ENCODE assay signal across 8 cellular contexts in genomic region chr1:108512239-108513071, GRCh38. TPM values are rescaled to one million over a fixed set of nuclear protein-coding genes. Genes with fewer than 3 reads are reported as not detected.
DNase-seq lines count a peak whose midpoint lies in the region; ATAC-seq and TF ChIP-seq lines count a peak whose summit lies in the region.

No MANE protein-coding gene starts in this region.

- no peak overlapping the region for H2AFZ ChIP-seq in GM23248

- H4K20me1 ChIP-seq in GM23248 (ENCODE audit: insufficient read depth) = no peaks in the 10 kb centered on the region

- in situ Hi-C loops in GM23248 (cut with MboI) = no loop called here

- no peaks in the 10 kb centered on the region for H3K79me2 ChIP-seq in GM23248 (ENCODE audit: insufficient read depth)

- H3K27ac ChIP-seq in GM23248 (no peak overlapping the region), lower lobe of right lung (no peak overlapping the region)

- no peaks in the 10 kb centered on the region for H3K4me1 ChIP-seq in GM23248 (ENCODE audit: insufficient read depth)
- no peaks in the 10 kb centered on the region for H3K4me1 ChIP-seq in lower lobe of right lung

- H3K4me3 ChIP-seq in BJ (ENCODE audit: low read depth, low read length) = no peak overlapping the region
- H3K4me3 ChIP-seq in GM23248 = no peak overlapping the region
- H3K4me3 ChIP-seq in lower lobe of right lung = no peak overlapping the region

- intact Hi-C loops in lower lobe of right lung (cut with DNase I) (loop anchor here (2.0 kb wide), 1 partner anchor 132 kb away; no protein-coding TSS in a partner anchor), posterior cingulate gyrus (cut with DNase I) (loop anchor here (1.0 to 10.0 kb wide), 3 partner anchors 60 to 372 kb away; no protein-coding TSS in a partner anchor)

- 72% methylated on average over 6 of the region's 6 CpGs for WGBS in GM23248 (ENCODE audit: low coverage in 1 of 2, low lambda C conversion rate in 2 of 2, missing lambda C conversion rate in 2 of 2), 2 experiments

- no peak overlapping the region for H3K9ac ChIP-seq in GM23248

- POLR2A ChIA-PET in BJ (lab: Charles Lee) = no interaction called here

- no peak overlapping the region for H3K4me2 ChIP-seq in GM23248 (ENCODE audit: unreplicated experiment)

- CTCF ChIA-PET in BJ (lab: Yijun Ruan, JAX) = interaction anchor here (0.5 to 8.7 kb wide), 17 partner anchors 9 to 436 kb away, joined by 3 to 149 read pairs (median 4); partner anchors contain the start of gene EEIG2

- H3K9me3 ChIP-seq in GM23248 (ENCODE audit: low read depth) (no peaks in the 10 kb centered on the region), lower lobe of right lung (no peaks in the 10 kb centered on the region)

- ATAC-seq in lower lobe of right lung = peak in 1 of 2 donors; percentile 61
- ATAC-seq in GM18861 (IDR thresholded peaks at IDR 0.05; ENCODE audit: unreplicated experiment) = no peak

- peak; percentile 77 for TF ChIP-seq CTCF in BJ (IDR thresholded peaks at IDR 0.05; ENCODE audit: insufficient read depth, low read depth, low read length)
- peak; percentile 88 for TF ChIP-seq CTCF in lower lobe of right lung (IDR thresholded peaks at IDR 0.05)

- H3K27me3 ChIP-seq in BJ (ENCODE audit: control insufficient read depth, insufficient read depth, low read length) = no peaks in the 10 kb centered on the region
- H3K27me3 ChIP-seq in GM23248 (replicated peaks; ENCODE audit: insufficient read depth) = no peaks in the 10 kb centered on the region
- H3K27me3 ChIP-seq in lower lobe of right lung (ENCODE audit: low read depth) = no peaks in the 10 kb centered on the region

- H3K36me3 ChIP-seq in BJ (ENCODE audit: control insufficient read depth, insufficient read depth, low read length) (no peaks in the 10 kb centered on the region), GM23248 (ENCODE audit: low read depth) (no peaks in the 10 kb centered on the region), lower lobe of right lung (no peaks in the 10 kb centered on the region)

- DNase-seq in BJ (ENCODE audit: low read depth) (no peak), GM23248 (peak; percentile 69), NCI-H446 (lab: John Stamatoyannopoulos, UW) (peak; percentile 28 to 47), lower lobe of right lung (no peak), posterior cingulate gyrus (no peak)
- DNase-seq in central memory CD4-positive, alpha-beta T cell = peak; percentile 40
- DNase-seq in stimulated activated CD4-positive, alpha-beta T cell treated with anti-CD3 and anti-CD28 coated beads, Interleukin-15, amount 100 ng/mL, for 24 hours = no peak

- no peaks in the 10 kb centered on the region for H3F3A ChIP-seq in GM23248 (ENCODE audit: insufficient read depth)

- no peaks in the 10 kb centered on the region for H3K9me2 ChIP-seq in GM23248 (ENCODE audit: insufficient read depth)

RNA-seq across cellular contexts. Expression of gene EEIG2, which starts 47.4 kb away (rescaled TPM):
- polyA plus RNA-seq in BJ (2011; rRNA removed) (2.6 and 3.8 TPM in 2 replicates), GM23248 (2016; fragmentation: Nextera tagmentation; extraction: Ambion mirVana) (0.70 and 1.0 TPM in 2 replicates)
- 2.5 and 2.7 TPM in 2 replicates for polyA minus RNA-seq in BJ (2011; rRNA and poly(A)+ RNA removed)
- 5.4 and 6.4 TPM in 2 replicates for total RNA-seq in GM23248 (2014; rRNA removed; shearing (Covaris generic))
- total RNA-seq in lower lobe of right lung = 20.0 TPM

Comparison
In these comparisons a context has a peak if more than half of its experiments do, and no peak if none do; other contexts are left out.
1. DNase-seq: peak in GM23248 (single experiment), NCI-H446 (2 of 2) and central memory CD4-positive, alpha-beta T cell (single experiment); none in BJ (single experiment), lower lobe of right lung (single experiment), stimulated activated CD4-positive, alpha-beta T cell treated with anti-CD3 and anti-CD28 coated beads, Interleukin-15, amount 100 ng/mL, for 24 hours (single experiment) and posterior cingulate gyrus (0 of 10).